ENCODE assay signal across 22 cellular contexts in genomic region chr2:151102196-151102692, GRCh38.
"Had no signal": no experiment of that assay in that cellular context is flagged by ENCODE, and none has a peak within 500 bp of the region (broad histone marks: within the 10 kb centered on the region; RNA-seq: fewer than 3 reads in every experiment).

No MANE protein-coding gene starts in this region.

- H3K4me3 Mint-ChIP-seq: activated B cell treated with CpG ODN at 0.5 μM for 24 hours; activated T-cell treated with anti-CD3 and anti-CD28 coated beads, Interleukin-2, amount 50 U/mL, for 72 hours; central memory CD8-positive, alpha-beta T cell; nephron; T-helper 2 cell treated with Interferon-gamma antibody and Interleukin-4, amounts not matched to agents 5 μg/mL and 100 μg/mL, for 36 hours had no signal

- ATAC-seq: activated naive CD4-positive, alpha-beta T cell treated with anti-CD3 and anti-CD28 coated beads, Interleukin-2, amount 50 U/mL, for 72 hours; activated T-cell treated with anti-CD3 and anti-CD28 coated beads, Interleukin-2, amount 50 U/mL, for 72 hours; gastroesophageal sphincter; mucosa of descending colon; right lobe of liver; stimulated activated naive CD8-positive, alpha-beta T cell treated with anti-CD3 and anti-CD28 coated beads, Interleukin-15, Interleukin-2, amounts not matched to agents 100 U/mL and 50 U/mL, for 24 hours had no signal

- H3K4me3 ChIP-seq: colonic mucosa, gastroesophageal sphincter, left ventricle myocardium inferior, lung, mucosa of descending colon, right lobe of liver, testis, transverse colon had no signal

- H3K4me1 Mint-ChIP-seq: activated B cell treated with CpG ODN at 0.5 μM for 24 hours; central memory CD8-positive, alpha-beta T cell had no signal

- H3K9me3 Mint-ChIP-seq: activated naive CD4-positive, alpha-beta T cell treated with anti-CD3 and anti-CD28 coated beads, Interleukin-2, amount 50 U/mL, for 72 hours; central memory CD8-positive, alpha-beta T cell; nephron; T-helper 2 cell treated with Interferon-gamma antibody and Interleukin-4, amounts not matched to agents 5 μg/mL and 100 μg/mL, for 36 hours had no signal

- H3K27ac ChIP-seq: colonic mucosa, gastroesophageal sphincter, left ventricle myocardium inferior, right lobe of liver, testis, transverse colon had no signal

- H3K9me3 ChIP-seq: colonic mucosa, mucosa of descending colon, right lobe of liver, testis, transverse colon had no signal

- H3K36me3 Mint-ChIP-seq: activated naive CD4-positive, alpha-beta T cell treated with anti-CD3 and anti-CD28 coated beads, Interleukin-2, amount 50 U/mL, for 72 hours had no signal

- DNase-seq: activated B cell treated with CpG ODN at 0.5 μM for 24 hours; activated CD4-positive, alpha-beta T cell treated with anti-CD3 and anti-CD28 coated beads, Interleukin-2, amount 50 U/mL, for 4 hours; activated naive CD4-positive, alpha-beta T cell; activated T-cell treated with anti-CD3 and anti-CD28 coated beads for 4 hours; activated T-cell treated with anti-CD3 and anti-CD28 coated beads, Interleukin-2, amount 50 U/mL, for 72 hours; colonic mucosa; effector CD8-positive, alpha-beta T cell; head of caudate nucleus; left ventricle myocardium inferior; mesendoderm; mucosa of descending colon; right lobe of liver; stimulated activated CD4-positive, alpha-beta T cell treated with anti-CD3 and anti-CD28 coated beads, Interleukin-2, amount 100 ng/mL, for 48 hours; stimulated activated naive CD8-positive, alpha-beta T cell treated with anti-CD3 and anti-CD28 coated beads, Interleukin-15, Interleukin-2, amounts not matched to agents 100 U/mL and 50 U/mL, for 24 hours; testis; transverse colon had no signal

- H3K36me3 ChIP-seq: colonic mucosa, gastroesophageal sphincter, left ventricle myocardium inferior, right lobe of liver, transverse colon had no signal

- H3K27ac Mint-ChIP-seq: activated B cell treated with CpG ODN at 0.5 μM for 24 hours; activated naive CD4-positive, alpha-beta T cell treated with anti-CD3 and anti-CD28 coated beads, Interleukin-2, amount 50 U/mL, for 72 hours; activated T-cell treated with anti-CD3 and anti-CD28 coated beads, Interleukin-2, amount 50 U/mL, for 72 hours; nephron; T-helper 2 cell treated with Interferon-gamma antibody and Interleukin-4, amounts not matched to agents 5 μg/mL and 100 μg/mL, for 36 hours had no signal

- H3K4me1 ChIP-seq: colonic mucosa, gastroesophageal sphincter, left ventricle myocardium inferior, right lobe of liver, testis, transverse colon had no signal

- H3K27me3 ChIP-seq: colonic mucosa, gastroesophageal sphincter, right lobe of liver, testis, transverse colon had no signal
